ENCODE assay signal across 24 cellular contexts in the genomic region with DNA sequence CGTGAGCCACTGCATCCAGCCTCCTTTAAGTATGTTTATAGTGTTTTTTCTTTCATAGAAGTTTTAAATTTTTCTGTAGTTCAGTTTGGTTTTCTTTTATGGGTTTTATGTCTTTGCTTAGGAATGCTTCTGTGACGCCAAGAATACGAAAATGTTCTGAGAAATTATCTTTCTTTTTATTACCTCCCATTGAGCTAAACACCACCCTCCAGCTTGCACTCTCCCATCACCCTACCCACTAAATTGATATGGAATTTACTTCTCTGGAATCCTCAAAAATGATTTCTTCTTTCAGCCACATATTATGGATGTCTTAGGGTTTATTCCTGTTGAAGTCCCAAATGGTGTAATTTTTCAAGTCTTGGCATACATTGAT.
DNase-seq lines count a peak whose midpoint lies in the region; ATAC-seq and TF ChIP-seq lines count a peak whose summit lies in the region.
"Had no signal": no experiment of that assay in that cellular context is flagged by ENCODE, and none has a peak within 500 bp of the region (broad histone marks: within the 10 kb centered on the region; RNA-seq: fewer than 3 reads in every experiment).

No MANE protein-coding gene starts in this region.

- no peak overlapping the region for H3K27ac ChIP-seq in HEK293 (ENCODE audit: extremely low read depth, low read depth, low read length)
- H3K27ac ChIP-seq: psoas muscle had no signal

- POLR2A ChIA-PET in HEK293 (lab: Yijun Ruan, JAX), result interaction anchor here (0.7 kb wide), 2 partner anchors 1710 to 1803 kb away, joined by 5 to 6 read pairs; partner anchors contain the start of gene SIRT5

- CTCF ChIA-PET in HEK293 (lab: Yijun Ruan, JAX), result interaction anchor here (0.6 to 0.7 kb wide), 4 partner anchors 8 to 23 kb away, joined by 3 to 8 read pairs (median 4); no protein-coding TSS in a partner anchor

- TF ChIP-seq CTCF in HEK293 (tag by site-specific recombination; IDR thresholded peaks at IDR 0.05), result no peak
- no peak for TF ChIP-seq CTCF in astrocyte of the spinal cord (IDR thresholded peaks at IDR 0.05; ENCODE audit: low read depth, low read length)

- in situ Hi-C loops in astrocyte of the spinal cord (cut with HindIII; ENCODE audit: low sequenced_read_pairs), result no loop called here

- no peak overlapping the region for H3K4me3 ChIP-seq in HEK293 (ENCODE audit: low read depth, low read length)
- no peak overlapping the region for H3K4me3 ChIP-seq in astrocyte of the spinal cord (ENCODE audit: low read depth, low read length)
- H3K4me3 ChIP-seq: psoas muscle had no signal

- no peaks in the 10 kb centered on the region for H3K36me3 ChIP-seq in HEK293 (ENCODE audit: control insufficient read depth in 2 of 2, insufficient read depth in 1 of 2, low read length in 2 of 2)

- DNase-seq in AG08395 (ENCODE audit: low spot score) (peak; percentile 11), astrocyte of the spinal cord (ENCODE audit: low read depth, low spot score) (peak; percentile 72), glomerular visceral epithelial cell (ENCODE audit: extremely low spot score) (peak; percentile 23), dedifferentiated amniotic fluid mesenchymal stem cell (ENCODE audit: extremely low spot score) (no peak), epidermal melanocyte (ENCODE audit: insufficient read length, low spot score) (no peak), NCI-H345 treated with DMSO at 0.1 percent for 48 hours (lab: John Stamatoyannopoulos, UW; ENCODE audit: unreplicated experiment) (no peak)
- DNase-seq: activated CD4-positive, alpha-beta T cell treated with anti-CD3 and anti-CD28 coated beads for 1 hour; activated CD8-positive, alpha-beta memory T cell treated with anti-CD3 and anti-CD28 coated beads, Interleukin-2, amount 10 ng/mL, durations not matched to agents 7 days and 5 days; CD8-positive, alpha-beta memory T cell; cerebellar nuclear complex; DMS53; effector memory CD4-positive, alpha-beta T cell; H9; Karpas-422; left ventricle myocardium superior; NCI-H1092 treated with DMSO at 0.1 percent for 48 hours; NCI-H2081; NCI-H510A; psoas muscle; small intestine; stimulated activated CD4-positive, alpha-beta T cell treated with anti-CD3 and anti-CD28 coated beads, Interleukin-2, amount 100 ng/mL, for 48 hours; stimulated activated naive CD4-positive, alpha-beta T cell treated with Interleukin-2 at 50 U/mL for 16 hours had no signal

- H3K9me3 ChIP-seq in HEK293 (ENCODE audit: control insufficient read depth, insufficient read depth, low read depth, low read length), result no peaks in the 10 kb centered on the region
- H3K9me3 ChIP-seq: psoas muscle had no signal

- peaks cover 28% of the 10 kb centered on the region for H3K4me1 ChIP-seq in HEK293 (ENCODE audit: control insufficient read depth, insufficient read depth, low read length)

- ATAC-seq in HG03432 (IDR thresholded peaks at IDR 0.05; ENCODE audit: unreplicated experiment), result no peak
- ATAC-seq: activated CD8-positive, alpha-beta memory T cell treated with anti-CD3 and anti-CD28 coated beads, Interleukin-2, amount 10 ng/mL, durations not matched to agents 7 days and 5 days; left ventricle myocardium superior; psoas muscle had no signal

TF ChIP-seq in HEK293, 187 proteins besides CTCF, POLR2A, EP300 and RAD21:
- TF ChIP-seq PRDM6 (tag by site-specific recombination; IDR thresholded peaks at IDR 0.05), result peak; percentile 57
- TF ChIP-seq ZNF114 (tag by site-specific recombination; IDR thresholded peaks at IDR 0.05), result no peak
- no peak for TF ChIP-seq ZNF433 (tag by site-specific recombination; IDR thresholded peaks at IDR 0.05; ENCODE audit: low read depth)
- TF ChIP-seq, protein P1, sequence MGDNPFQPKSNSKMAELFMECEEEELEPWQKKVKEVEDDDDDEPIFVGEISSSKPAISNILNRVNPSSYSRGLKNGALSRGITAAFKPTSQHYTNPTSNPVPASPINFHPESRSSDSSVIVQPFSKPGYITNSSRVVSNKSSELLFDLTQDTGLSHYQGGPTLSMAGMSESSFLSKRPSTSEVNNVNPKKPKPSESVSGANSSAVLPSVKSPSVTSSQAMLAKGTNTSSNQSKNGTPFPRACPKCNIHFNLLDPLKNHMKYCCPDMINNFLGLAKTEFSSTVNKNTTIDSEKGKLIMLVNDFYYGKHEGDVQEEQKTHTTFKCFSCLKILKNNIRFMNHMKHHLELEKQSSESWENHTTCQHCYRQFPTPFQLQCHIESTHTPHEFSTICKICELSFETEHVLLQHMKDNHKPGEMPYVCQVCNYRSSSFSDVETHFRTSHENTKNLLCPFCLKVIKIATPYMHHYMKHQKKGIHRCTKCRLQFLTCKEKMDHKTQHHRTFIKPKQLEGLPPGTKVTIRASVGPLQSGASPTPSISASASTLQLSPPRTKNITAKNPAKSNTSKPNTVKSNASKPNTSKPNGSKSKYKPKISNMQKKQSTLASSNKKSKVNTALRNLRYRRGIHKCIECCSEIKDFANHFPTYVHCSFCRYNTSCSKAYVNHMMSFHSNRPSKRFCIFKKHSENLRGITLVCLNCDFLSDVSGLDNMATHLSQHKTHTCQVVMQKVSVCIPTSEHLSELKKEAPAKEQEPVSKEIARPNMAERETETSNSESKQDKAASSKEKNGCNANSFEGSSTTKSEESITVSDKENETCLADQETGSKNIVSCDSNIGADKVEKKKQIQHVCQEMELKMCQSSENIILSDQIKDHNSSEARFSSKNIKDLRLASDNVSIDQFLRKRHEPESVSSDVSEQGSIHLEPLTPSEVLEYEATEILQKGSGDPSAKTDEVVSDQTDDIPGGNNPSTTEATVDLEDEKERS (tag by site-specific recombination; IDR thresholded peaks at IDR 0.05), result no peak
- no peak for TF ChIP-seq HOXD13 (CRISPR knock-in tag; IDR thresholded peaks at IDR 0.05; ENCODE audit: borderline replicate concordance)
- no peak for TF ChIP-seq ZSCAN30 (tag by site-specific recombination; IDR thresholded peaks at IDR 0.05)

Comparison
In these comparisons a context has a peak if more than half of its experiments do, and no peak if none do; other contexts are left out.
1. DNase-seq: peak in AG08395 (single experiment), astrocyte of the spinal cord (single experiment) and glomerular visceral epithelial cell (single experiment); none in dedifferentiated amniotic fluid mesenchymal stem cell (single experiment), epidermal melanocyte (single experiment) and NCI-H345 treated with DMSO at 0.1 percent for 48 hours (single experiment).